20 cellular contexts compared by ENCODE assay signal in the genomic region with DNA sequence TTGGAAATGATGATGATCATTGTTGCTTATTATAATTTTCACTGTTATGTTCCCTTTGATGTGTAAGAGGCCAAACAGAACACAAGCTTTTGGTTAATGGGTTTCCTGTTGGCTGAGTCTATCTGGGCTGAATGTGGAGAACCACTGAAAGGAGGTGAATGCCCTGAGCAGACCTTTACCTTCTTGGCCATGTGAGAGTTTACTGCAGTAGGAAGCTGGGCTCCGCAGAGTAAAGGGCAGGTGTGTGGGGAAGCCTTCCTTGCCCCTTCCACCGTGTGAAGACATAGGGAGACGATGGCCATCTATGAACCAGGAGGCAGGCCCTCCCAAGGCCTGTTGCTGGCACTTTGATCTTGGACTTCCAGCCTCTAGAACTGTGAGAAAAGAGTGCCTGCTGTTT.
DNase-seq lines count a peak whose midpoint lies in the region; ATAC-seq and TF ChIP-seq lines count a peak whose summit lies in the region.
"Had no signal": no experiment of that assay in that cellular context is flagged by ENCODE, and none has a peak within 500 bp of the region (broad histone marks: within the 10 kb centered on the region; RNA-seq: fewer than 3 reads in every experiment).

No MANE protein-coding gene starts in this region.

- H3K4me3 ChIP-seq in HUES48 (ENCODE audit: low read depth, low read length) (peak overlapping the region; percentile 10; the same call in 1 of the 2 replicates), WERI-Rb-1 (ENCODE audit: low read depth, low read length) (no peak overlapping the region), lower lobe of right lung (no peak overlapping the region), gastrocnemius medialis (no peak overlapping the region)
- H3K4me3 ChIP-seq: BLaER1 treated with 17β-estradiol and CSF1 and Interleukin-3, amounts not matched to agents 10 nM and 100 nM had no signal

- TF ChIP-seq CTCF in WERI-Rb-1 (IDR thresholded peaks at IDR 0.05; ENCODE audit: low read depth, low read length), result no peak
- no peak for TF ChIP-seq CTCF in lower lobe of right lung (IDR thresholded peaks at IDR 0.05)
- no peak for TF ChIP-seq CTCF in gastrocnemius medialis (IDR thresholded peaks at IDR 0.05 in 4 of 5, conservative IDR thresholded peaks at IDR 0.05 in 1 of 5)

- no peak overlapping the region for H3K9ac ChIP-seq in HUES48 (ENCODE audit: low read depth, low read length)

- H3K27ac ChIP-seq in HUES48 (ENCODE audit: low read depth, low read length), result no peak overlapping the region
- peak overlapping the region; percentile 51 for H3K27ac ChIP-seq in WERI-Rb-1
- peak overlapping the region; percentile 20 for H3K27ac ChIP-seq in lower lobe of right lung
- H3K27ac ChIP-seq in gastrocnemius medialis, result peak overlapping the region; percentile 11 to 69 (median 48)
- H3K27ac ChIP-seq: BLaER1 treated with 17β-estradiol and CSF1 and Interleukin-3, amounts not matched to agents 10 nM and 100 nM had no signal

- no peak for ATAC-seq in lower lobe of right lung
- ATAC-seq in gastrocnemius medialis, result no peak
- ATAC-seq in GM19397 (IDR thresholded peaks at IDR 0.05; ENCODE audit: unreplicated experiment), result no peak
- no peak for ATAC-seq in GM19023 (IDR thresholded peaks at IDR 0.05; ENCODE audit: unreplicated experiment)
- ATAC-seq: activated CD8-positive, alpha-beta memory T cell treated with anti-CD3 and anti-CD28 coated beads, Interleukin-2, amount 10 ng/mL, durations not matched to agents 7 days and 5 days; effector memory CD8-positive, alpha-beta T cell; esophagus mucosa had no signal

- intact Hi-C loops in lower lobe of right lung (cut with DNase I), result loop anchor here (5.0 kb wide), 1 partner anchor 155 kb away; no protein-coding TSS in a partner anchor
- intact Hi-C loops in gastrocnemius medialis (cut with DNase I; ENCODE audit: low total_unique reads), result loop anchor here (1.0 to 5.0 kb wide), 3 partner anchors 156 to 535 kb away; no protein-coding TSS in a partner anchor

- DNase-seq in WERI-Rb-1, result no peak
- DNase-seq in lower lobe of right lung, result no peak
- no peak for DNase-seq in gastrocnemius medialis
- DNase-seq in NCI-H2196 treated with DMSO at 0.1 percent for 48 hours (lab: John Stamatoyannopoulos, UW; ENCODE audit: unreplicated experiment), result no peak
- no peak for DNase-seq in activated T-cell treated with anti-CD3 and anti-CD28 coated beads, Interleukin-2, amount 50 U/mL, for 48 hours
- DNase-seq: activated CD4-positive, alpha-beta T cell treated with anti-CD3 and anti-CD28 coated beads for 4 hours; activated CD8-positive, alpha-beta memory T cell treated with anti-CD3 and anti-CD28 coated beads, Interleukin-2, amount 10 ng/mL, durations not matched to agents 7 days and 5 days; activated naive CD4-positive, alpha-beta T cell treated with anti-CD3 and anti-CD28 coated beads, Interleukin-2, amount 50 U/mL, for 16 hours; Calu3; effector memory CD8-positive, alpha-beta T cell; EL; foreskin melanocyte; Karpas-422; NCI-H226; substantia nigra had no signal

- H3K27me3 ChIP-seq in HUES48 (ENCODE audit: control insufficient read depth, insufficient read depth, low read length), result no peaks in the 10 kb centered on the region
- H3K27me3 ChIP-seq in WERI-Rb-1 (ENCODE audit: insufficient read depth, low read depth, severe bottlenecking), result no peaks in the 10 kb centered on the region
- no peaks in the 10 kb centered on the region for H3K27me3 ChIP-seq in lower lobe of right lung (ENCODE audit: low read depth)
- H3K27me3 ChIP-seq in gastrocnemius medialis, result no peaks in the 10 kb centered on the region
- H3K27me3 ChIP-seq: BLaER1 treated with 17β-estradiol and CSF1 and Interleukin-3, amounts not matched to agents 10 nM and 100 nM had no signal

- TF ChIP-seq POLR2A in gastrocnemius medialis (IDR thresholded peaks at IDR 0.05), result no peak

- H3K9me3 ChIP-seq in HUES48 (ENCODE audit: control insufficient read depth, insufficient read depth, low read length) (no peaks in the 10 kb centered on the region), WERI-Rb-1 (ENCODE audit: severe bottlenecking) (no peaks in the 10 kb centered on the region), lower lobe of right lung (no peaks in the 10 kb centered on the region), gastrocnemius medialis (no peaks in the 10 kb centered on the region)

- in situ Hi-C loops in gastrocnemius medialis (cut with MboI; ENCODE audit: low sequenced_read_pairs in 4 of 4), result loop anchor here (5.0 to 25.0 kb wide), 6 partner anchors 150 to 555 kb away; no protein-coding TSS in a partner anchor

- H3K36me3 ChIP-seq in HUES48 (ENCODE audit: control insufficient read depth, insufficient read depth, low read length) (no peaks in the 10 kb centered on the region), WERI-Rb-1 (no peaks in the 10 kb centered on the region), lower lobe of right lung (no peaks in the 10 kb centered on the region), gastrocnemius medialis (no peaks in the 10 kb centered on the region)
- H3K36me3 ChIP-seq: BLaER1 treated with 17β-estradiol and CSF1 and Interleukin-3, amounts not matched to agents 10 nM and 100 nM had no signal

- H3K4me1 ChIP-seq in HUES48 (ENCODE audit: control insufficient read depth, insufficient read depth, low read length) (peaks cover 33% of the 10 kb centered on the region), lower lobe of right lung (peaks cover 48% of the 10 kb centered on the region), gastrocnemius medialis (peaks cover 27 to 42% of the 10 kb centered on the region in 2 donors)
